Comparison of ENCODE assay signal across 1 cellular context in the genomic region with DNA sequence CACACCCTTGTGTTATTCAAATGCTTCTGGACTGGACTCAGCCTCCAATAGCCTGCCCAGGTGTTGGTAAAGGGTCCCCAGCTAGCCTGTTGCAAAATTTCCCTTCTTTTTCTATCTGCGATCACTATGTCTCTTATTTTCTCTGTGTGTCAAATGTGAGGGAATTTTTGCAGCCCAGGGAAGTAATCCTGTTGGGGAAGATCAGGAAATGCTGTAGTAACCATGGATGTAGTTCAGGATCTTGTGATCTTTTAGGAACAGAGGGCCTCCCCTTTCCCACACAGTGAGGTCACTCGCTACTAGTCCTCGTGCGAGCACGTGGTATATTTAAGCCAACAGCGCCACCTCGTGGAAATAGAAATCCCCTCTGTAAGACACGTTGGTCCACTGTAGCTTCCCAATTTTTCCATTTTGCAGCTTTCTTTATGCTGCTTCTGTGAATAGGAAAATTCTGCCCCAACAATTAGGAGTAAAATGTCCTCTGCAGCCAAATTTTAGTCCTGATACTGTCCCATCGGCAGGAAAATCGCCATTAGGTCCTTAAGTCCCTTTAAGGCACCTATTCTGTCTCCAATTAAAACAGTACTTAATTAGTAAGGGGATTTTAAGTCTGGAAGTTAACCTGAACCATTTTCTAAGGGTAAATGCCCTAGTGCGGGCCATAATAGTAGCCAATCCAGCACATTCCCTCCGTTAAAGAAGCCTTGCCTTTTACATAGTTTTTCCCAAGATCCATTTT.
A peak's percentile ranks its signal among the peaks of the same experiment; 100 is the strongest.
TF ChIP-seq lines count a peak whose summit lies in the region.

No MANE protein-coding gene starts in this region.

TF ChIP-seq in K562, 482 proteins besides CTCF, POLR2A, EP300 and RAD21 (continued from another document and continues in another):
- TF ChIP-seq, protein P1, sequence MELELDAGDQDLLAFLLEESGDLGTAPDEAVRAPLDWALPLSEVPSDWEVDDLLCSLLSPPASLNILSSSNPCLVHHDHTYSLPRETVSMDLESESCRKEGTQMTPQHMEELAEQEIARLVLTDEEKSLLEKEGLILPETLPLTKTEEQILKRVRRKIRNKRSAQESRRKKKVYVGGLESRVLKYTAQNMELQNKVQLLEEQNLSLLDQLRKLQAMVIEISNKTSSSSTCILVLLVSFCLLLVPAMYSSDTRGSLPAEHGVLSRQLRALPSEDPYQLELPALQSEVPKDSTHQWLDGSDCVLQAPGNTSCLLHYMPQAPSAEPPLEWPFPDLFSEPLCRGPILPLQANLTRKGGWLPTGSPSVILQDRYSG (tag; conservative IDR thresholded peaks at IDR 0.05; ENCODE audit: low read depth): no peak
- TF ChIP-seq ZNF197 (CRISPR knock-in tag; IDR thresholded peaks at IDR 0.05; ENCODE audit: low read depth): no peak
- peak in 1 of 2 experiments; percentile 67; a peak in 1 of 4 replicates for TF ChIP-seq FOXA3 (CRISPR knock-in tag; conservative IDR thresholded peaks at IDR 0.05 in 1 of 2, IDR thresholded peaks at IDR 0.05 in 1 of 2)
- peak; percentile 25; the same call in 1 of the 2 replicates for TF ChIP-seq CTBP1 (IDR thresholded peaks at IDR 0.05; ENCODE audit: borderline replicate concordance)
- TF ChIP-seq, protein P2, sequence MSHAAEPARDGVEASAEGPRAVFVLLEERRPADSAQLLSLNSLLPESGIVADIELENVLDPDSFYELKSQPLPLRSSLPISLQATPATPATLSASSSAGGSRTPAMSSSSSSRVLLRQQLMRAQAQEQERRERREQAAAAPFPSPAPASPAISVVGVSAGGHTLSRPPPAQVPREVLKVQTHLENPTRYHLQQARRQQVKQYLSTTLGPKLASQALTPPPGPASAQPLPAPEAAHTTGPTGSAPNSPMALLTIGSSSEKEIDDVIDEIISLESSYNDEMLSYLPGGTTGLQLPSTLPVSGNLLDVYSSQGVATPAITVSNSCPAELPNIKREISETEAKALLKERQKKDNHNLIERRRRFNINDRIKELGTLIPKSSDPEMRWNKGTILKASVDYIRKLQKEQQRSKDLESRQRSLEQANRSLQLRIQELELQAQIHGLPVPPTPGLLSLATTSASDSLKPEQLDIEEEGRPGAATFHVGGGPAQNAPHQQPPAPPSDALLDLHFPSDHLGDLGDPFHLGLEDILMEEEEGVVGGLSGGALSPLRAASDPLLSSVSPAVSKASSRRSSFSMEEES (CRISPR knock-in tag; IDR thresholded peaks at IDR 0.05): peak; percentile 41
- TF ChIP-seq KLF6 (CRISPR knock-in tag; IDR thresholded peaks at IDR 0.05; ENCODE audit: borderline replicate concordance): peak; percentile 11; the same call in 1 of the 2 replicates
- TF ChIP-seq BRD4 (IDR thresholded peaks at IDR 0.05): 0 out of 2 replicates have a peak, but pooled peaks have one; percentile 42
- TF ChIP-seq, protein P3, sequence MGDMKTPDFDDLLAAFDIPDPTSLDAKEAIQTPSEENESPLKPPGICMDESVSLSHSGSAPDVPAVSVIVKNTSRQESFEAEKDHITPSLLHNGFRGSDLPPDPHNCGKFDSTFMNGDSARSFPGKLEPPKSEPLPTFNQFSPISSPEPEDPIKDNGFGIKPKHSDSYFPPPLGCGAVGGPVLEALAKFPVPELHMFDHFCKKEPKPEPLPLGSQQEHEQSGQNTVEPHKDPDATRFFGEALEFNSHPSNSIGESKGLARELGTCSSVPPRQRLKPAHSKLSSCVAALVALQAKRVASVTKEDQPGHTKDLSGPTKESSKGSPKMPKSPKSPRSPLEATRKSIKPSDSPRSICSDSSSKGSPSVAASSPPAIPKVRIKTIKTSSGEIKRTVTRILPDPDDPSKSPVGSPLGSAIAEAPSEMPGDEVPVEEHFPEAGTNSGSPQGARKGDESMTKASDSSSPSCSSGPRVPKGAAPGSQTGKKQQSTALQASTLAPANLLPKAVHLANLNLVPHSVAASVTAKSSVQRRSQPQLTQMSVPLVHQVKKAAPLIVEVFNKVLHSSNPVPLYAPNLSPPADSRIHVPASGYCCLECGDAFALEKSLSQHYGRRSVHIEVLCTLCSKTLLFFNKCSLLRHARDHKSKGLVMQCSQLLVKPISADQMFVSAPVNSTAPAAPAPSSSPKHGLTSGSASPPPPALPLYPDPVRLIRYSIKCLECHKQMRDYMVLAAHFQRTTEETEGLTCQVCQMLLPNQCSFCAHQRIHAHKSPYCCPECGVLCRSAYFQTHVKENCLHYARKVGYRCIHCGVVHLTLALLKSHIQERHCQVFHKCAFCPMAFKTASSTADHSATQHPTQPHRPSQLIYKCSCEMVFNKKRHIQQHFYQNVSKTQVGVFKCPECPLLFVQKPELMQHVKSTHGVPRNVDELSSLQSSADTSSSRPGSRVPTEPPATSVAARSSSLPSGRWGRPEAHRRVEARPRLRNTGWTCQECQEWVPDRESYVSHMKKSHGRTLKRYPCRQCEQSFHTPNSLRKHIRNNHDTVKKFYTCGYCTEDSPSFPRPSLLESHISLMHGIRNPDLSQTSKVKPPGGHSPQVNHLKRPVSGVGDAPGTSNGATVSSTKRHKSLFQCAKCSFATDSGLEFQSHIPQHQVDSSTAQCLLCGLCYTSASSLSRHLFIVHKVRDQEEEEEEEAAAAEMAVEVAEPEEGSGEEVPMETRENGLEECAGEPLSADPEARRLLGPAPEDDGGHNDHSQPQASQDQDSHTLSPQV (IDR thresholded peaks at IDR 0.05): peak; percentile 49; the same call in 1 of the 2 replicates
- TF ChIP-seq, protein P4, sequence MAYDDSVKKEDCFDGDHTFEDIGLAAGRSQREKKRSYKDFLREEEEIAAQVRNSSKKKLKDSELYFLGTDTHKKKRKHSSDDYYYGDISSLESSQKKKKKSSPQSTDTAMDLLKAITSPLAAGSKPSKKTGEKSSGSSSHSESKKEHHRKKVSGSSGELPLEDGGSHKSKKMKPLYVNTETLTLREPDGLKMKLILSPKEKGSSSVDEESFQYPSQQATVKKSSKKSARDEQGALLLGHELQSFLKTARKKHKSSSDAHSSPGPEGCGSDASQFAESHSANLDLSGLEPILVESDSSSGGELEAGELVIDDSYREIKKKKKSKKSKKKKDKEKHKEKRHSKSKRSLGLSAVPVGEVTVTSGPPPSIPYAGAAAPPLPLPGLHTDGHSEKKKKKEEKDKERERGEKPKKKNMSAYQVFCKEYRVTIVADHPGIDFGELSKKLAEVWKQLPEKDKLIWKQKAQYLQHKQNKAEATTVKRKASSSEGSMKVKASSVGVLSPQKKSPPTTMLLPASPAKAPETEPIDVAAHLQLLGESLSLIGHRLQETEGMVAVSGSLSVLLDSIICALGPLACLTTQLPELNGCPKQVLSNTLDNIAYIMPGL (CRISPR knock-in tag; IDR thresholded peaks at IDR 0.05): no peak
- 0 out of 2 replicates have a peak, but pooled peaks have one; percentile 36 for TF ChIP-seq SMARCA4 (IDR thresholded peaks at IDR 0.05)
- no peak for TF ChIP-seq TFAM (CRISPR knock-in tag; conservative IDR thresholded peaks at IDR 0.05)
- TF ChIP-seq CC2D1A (IDR thresholded peaks at IDR 0.05): peak; percentile 52; the same call in 1 of the 2 replicates
- TF ChIP-seq, protein P5, sequence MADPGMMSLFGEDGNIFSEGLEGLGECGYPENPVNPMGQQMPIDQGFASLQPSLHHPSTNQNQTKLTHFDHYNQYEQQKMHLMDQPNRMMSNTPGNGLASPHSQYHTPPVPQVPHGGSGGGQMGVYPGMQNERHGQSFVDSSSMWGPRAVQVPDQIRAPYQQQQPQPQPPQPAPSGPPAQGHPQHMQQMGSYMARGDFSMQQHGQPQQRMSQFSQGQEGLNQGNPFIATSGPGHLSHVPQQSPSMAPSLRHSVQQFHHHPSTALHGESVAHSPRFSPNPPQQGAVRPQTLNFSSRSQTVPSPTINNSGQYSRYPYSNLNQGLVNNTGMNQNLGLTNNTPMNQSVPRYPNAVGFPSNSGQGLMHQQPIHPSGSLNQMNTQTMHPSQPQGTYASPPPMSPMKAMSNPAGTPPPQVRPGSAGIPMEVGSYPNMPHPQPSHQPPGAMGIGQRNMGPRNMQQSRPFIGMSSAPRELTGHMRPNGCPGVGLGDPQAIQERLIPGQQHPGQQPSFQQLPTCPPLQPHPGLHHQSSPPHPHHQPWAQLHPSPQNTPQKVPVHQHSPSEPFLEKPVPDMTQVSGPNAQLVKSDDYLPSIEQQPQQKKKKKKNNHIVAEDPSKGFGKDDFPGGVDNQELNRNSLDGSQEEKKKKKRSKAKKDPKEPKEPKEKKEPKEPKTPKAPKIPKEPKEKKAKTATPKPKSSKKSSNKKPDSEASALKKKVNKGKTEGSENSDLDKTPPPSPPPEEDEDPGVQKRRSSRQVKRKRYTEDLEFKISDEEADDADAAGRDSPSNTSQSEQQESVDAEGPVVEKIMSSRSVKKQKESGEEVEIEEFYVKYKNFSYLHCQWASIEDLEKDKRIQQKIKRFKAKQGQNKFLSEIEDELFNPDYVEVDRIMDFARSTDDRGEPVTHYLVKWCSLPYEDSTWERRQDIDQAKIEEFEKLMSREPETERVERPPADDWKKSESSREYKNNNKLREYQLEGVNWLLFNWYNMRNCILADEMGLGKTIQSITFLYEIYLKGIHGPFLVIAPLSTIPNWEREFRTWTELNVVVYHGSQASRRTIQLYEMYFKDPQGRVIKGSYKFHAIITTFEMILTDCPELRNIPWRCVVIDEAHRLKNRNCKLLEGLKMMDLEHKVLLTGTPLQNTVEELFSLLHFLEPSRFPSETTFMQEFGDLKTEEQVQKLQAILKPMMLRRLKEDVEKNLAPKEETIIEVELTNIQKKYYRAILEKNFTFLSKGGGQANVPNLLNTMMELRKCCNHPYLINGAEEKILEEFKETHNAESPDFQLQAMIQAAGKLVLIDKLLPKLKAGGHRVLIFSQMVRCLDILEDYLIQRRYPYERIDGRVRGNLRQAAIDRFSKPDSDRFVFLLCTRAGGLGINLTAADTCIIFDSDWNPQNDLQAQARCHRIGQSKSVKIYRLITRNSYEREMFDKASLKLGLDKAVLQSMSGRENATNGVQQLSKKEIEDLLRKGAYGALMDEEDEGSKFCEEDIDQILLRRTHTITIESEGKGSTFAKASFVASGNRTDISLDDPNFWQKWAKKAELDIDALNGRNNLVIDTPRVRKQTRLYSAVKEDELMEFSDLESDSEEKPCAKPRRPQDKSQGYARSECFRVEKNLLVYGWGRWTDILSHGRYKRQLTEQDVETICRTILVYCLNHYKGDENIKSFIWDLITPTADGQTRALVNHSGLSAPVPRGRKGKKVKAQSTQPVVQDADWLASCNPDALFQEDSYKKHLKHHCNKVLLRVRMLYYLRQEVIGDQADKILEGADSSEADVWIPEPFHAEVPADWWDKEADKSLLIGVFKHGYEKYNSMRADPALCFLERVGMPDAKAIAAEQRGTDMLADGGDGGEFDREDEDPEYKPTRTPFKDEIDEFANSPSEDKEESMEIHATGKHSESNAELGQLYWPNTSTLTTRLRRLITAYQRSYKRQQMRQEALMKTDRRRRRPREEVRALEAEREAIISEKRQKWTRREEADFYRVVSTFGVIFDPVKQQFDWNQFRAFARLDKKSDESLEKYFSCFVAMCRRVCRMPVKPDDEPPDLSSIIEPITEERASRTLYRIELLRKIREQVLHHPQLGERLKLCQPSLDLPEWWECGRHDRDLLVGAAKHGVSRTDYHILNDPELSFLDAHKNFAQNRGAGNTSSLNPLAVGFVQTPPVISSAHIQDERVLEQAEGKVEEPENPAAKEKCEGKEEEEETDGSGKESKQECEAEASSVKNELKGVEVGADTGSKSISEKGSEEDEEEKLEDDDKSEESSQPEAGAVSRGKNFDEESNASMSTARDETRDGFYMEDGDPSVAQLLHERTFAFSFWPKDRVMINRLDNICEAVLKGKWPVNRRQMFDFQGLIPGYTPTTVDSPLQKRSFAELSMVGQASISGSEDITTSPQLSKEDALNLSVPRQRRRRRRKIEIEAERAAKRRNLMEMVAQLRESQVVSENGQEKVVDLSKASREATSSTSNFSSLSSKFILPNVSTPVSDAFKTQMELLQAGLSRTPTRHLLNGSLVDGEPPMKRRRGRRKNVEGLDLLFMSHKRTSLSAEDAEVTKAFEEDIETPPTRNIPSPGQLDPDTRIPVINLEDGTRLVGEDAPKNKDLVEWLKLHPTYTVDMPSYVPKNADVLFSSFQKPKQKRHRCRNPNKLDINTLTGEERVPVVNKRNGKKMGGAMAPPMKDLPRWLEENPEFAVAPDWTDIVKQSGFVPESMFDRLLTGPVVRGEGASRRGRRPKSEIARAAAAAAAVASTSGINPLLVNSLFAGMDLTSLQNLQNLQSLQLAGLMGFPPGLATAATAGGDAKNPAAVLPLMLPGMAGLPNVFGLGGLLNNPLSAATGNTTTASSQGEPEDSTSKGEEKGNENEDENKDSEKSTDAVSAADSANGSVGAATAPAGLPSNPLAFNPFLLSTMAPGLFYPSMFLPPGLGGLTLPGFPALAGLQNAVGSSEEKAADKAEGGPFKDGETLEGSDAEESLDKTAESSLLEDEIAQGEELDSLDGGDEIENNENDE (IDR thresholded peaks at IDR 0.05; ENCODE audit: low read depth, low read length): no peak
- TF ChIP-seq, protein P6, sequence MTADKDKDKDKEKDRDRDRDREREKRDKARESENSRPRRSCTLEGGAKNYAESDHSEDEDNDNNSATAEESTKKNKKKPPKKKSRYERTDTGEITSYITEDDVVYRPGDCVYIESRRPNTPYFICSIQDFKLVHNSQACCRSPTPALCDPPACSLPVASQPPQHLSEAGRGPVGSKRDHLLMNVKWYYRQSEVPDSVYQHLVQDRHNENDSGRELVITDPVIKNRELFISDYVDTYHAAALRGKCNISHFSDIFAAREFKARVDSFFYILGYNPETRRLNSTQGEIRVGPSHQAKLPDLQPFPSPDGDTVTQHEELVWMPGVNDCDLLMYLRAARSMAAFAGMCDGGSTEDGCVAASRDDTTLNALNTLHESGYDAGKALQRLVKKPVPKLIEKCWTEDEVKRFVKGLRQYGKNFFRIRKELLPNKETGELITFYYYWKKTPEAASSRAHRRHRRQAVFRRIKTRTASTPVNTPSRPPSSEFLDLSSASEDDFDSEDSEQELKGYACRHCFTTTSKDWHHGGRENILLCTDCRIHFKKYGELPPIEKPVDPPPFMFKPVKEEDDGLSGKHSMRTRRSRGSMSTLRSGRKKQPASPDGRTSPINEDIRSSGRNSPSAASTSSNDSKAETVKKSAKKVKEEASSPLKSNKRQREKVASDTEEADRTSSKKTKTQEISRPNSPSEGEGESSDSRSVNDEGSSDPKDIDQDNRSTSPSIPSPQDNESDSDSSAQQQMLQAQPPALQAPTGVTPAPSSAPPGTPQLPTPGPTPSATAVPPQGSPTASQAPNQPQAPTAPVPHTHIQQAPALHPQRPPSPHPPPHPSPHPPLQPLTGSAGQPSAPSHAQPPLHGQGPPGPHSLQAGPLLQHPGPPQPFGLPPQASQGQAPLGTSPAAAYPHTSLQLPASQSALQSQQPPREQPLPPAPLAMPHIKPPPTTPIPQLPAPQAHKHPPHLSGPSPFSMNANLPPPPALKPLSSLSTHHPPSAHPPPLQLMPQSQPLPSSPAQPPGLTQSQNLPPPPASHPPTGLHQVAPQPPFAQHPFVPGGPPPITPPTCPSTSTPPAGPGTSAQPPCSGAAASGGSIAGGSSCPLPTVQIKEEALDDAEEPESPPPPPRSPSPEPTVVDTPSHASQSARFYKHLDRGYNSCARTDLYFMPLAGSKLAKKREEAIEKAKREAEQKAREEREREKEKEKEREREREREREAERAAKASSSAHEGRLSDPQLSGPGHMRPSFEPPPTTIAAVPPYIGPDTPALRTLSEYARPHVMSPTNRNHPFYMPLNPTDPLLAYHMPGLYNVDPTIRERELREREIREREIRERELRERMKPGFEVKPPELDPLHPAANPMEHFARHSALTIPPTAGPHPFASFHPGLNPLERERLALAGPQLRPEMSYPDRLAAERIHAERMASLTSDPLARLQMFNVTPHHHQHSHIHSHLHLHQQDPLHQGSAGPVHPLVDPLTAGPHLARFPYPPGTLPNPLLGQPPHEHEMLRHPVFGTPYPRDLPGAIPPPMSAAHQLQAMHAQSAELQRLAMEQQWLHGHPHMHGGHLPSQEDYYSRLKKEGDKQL (CRISPR knock-in tag; IDR thresholded peaks at IDR 0.05; ENCODE audit: borderline replicate concordance): no peak
- no peak for TF ChIP-seq GTF2A2 (tag; IDR thresholded peaks at IDR 0.05)
- TF ChIP-seq, protein P7, sequence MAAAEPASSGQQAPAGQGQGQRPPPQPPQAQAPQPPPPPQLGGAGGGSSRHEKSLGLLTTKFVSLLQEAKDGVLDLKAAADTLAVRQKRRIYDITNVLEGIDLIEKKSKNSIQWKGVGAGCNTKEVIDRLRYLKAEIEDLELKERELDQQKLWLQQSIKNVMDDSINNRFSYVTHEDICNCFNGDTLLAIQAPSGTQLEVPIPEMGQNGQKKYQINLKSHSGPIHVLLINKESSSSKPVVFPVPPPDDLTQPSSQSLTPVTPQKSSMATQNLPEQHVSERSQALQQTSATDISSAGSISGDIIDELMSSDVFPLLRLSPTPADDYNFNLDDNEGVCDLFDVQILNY (CRISPR knock-in tag; IDR thresholded peaks at IDR 0.05): no peak
